Comparison of ENCODE assay signal across 1 cellular context in genomic region chr9:21334969-21335632, GRCh38.
TF ChIP-seq lines count a peak whose summit lies in the region.

KLHL9 (minus strand) TSS chr9:21335404; CDS start chr9:21334859, 545 bp downstream.

TF ChIP-seq in SK-N-SH, 30 proteins besides CTCF, POLR2A, EP300 and RAD21:
- TF ChIP-seq USF1 (IDR thresholded peaks at IDR 0.05; ENCODE audit: borderline replicate concordance, low read depth) (0 out of 2 replicates have a peak, but pooled peaks have one; percentile 24), NRF1 (IDR thresholded peaks at IDR 0.05; ENCODE audit: low read depth, low read length) (peak; percentile 67), IRF3 (IDR thresholded peaks at IDR 0.05; ENCODE audit: low read depth, low read length) (no peak), TEAD4 (IDR thresholded peaks at IDR 0.05; ENCODE audit: borderline replicate concordance, insufficient read depth) (no peak), FOXM1 (IDR thresholded peaks at IDR 0.05; ENCODE audit: low read depth) (no peak), EZH2phosphoT487 (IDR thresholded peaks at IDR 0.05; ENCODE audit: borderline replicate concordance, low read depth) (no peak), RXRA (IDR thresholded peaks at IDR 0.05; ENCODE audit: borderline replicate concordance, low read depth) (no peak; the same call in 1 of the 2 replicates), GATA2 (CRISPR knock-in tag; IDR thresholded peaks at IDR 0.05) (no peak), FOSL2 (IDR thresholded peaks at IDR 0.05; ENCODE audit: borderline replicate concordance, low read depth) (no peak), CHD2 (IDR thresholded peaks at IDR 0.05; ENCODE audit: low read length, partially characterized antibody) (no peak), TAF1 (IDR thresholded peaks at IDR 0.05; ENCODE audit: borderline replicate concordance, low read depth, low read length) (peak; percentile 76), MXI1 (IDR thresholded peaks at IDR 0.05; ENCODE audit: low read depth, low read length) (no peak), RCOR1 (IDR thresholded peaks at IDR 0.05; ENCODE audit: low read length) (no peak), GABPA (IDR thresholded peaks at IDR 0.05; ENCODE audit: low read depth) (peak; percentile 35), POLR2AphosphoS5 (IDR thresholded peaks at IDR 0.05; ENCODE audit: low read depth, low read length) (peak; percentile 88), SIN3A (IDR thresholded peaks at IDR 0.05; ENCODE audit: borderline replicate concordance, low read depth, low read length) (peak; percentile 23; the same call in 1 of the 2 replicates), NFIC (IDR thresholded peaks at IDR 0.05; ENCODE audit: borderline replicate concordance) (no peak), YY1 (IDR thresholded peaks at IDR 0.05; ENCODE audit: low read depth) (no peak), SMC3 (IDR thresholded peaks at IDR 0.05; ENCODE audit: low read depth, low read length) (no peak), RFX5 (IDR thresholded peaks at IDR 0.05; ENCODE audit: low read length) (no peak), JUND (IDR thresholded peaks at IDR 0.05) (no peak; the same call in 1 of the 2 replicates), TCF12 (IDR thresholded peaks at IDR 0.05) (no peak), FOXJ3 (CRISPR knock-in tag; IDR thresholded peaks at IDR 0.05) (no peak), ELF1 (IDR thresholded peaks at IDR 0.05) (peak; percentile 91), MEF2A (IDR thresholded peaks at IDR 0.05; ENCODE audit: borderline replicate concordance, low read depth) (no peak)
- TF ChIP-seq, protein P1, sequence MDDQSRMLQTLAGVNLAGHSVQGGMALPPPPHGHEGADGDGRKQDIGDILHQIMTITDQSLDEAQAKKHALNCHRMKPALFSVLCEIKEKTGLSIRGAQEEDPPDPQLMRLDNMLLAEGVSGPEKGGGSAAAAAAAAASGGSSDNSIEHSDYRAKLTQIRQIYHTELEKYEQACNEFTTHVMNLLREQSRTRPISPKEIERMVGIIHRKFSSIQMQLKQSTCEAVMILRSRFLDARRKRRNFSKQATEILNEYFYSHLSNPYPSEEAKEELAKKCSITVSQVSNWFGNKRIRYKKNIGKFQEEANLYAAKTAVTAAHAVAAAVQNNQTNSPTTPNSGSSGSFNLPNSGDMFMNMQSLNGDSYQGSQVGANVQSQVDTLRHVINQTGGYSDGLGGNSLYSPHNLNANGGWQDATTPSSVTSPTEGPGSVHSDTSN (IDR thresholded peaks at IDR 0.05) = no peak
- TF ChIP-seq, protein P2, sequence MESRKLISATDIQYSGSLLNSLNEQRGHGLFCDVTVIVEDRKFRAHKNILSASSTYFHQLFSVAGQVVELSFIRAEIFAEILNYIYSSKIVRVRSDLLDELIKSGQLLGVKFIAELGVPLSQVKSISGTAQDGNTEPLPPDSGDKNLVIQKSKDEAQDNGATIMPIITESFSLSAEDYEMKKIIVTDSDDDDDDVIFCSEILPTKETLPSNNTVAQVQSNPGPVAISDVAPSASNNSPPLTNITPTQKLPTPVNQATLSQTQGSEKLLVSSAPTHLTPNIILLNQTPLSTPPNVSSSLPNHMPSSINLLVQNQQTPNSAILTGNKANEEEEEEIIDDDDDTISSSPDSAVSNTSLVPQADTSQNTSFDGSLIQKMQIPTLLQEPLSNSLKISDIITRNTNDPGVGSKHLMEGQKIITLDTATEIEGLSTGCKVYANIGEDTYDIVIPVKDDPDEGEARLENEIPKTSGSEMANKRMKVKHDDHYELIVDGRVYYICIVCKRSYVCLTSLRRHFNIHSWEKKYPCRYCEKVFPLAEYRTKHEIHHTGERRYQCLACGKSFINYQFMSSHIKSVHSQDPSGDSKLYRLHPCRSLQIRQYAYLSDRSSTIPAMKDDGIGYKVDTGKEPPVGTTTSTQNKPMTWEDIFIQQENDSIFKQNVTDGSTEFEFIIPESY (IDR thresholded peaks at IDR 0.05; ENCODE audit: borderline replicate concordance, low read depth) = no peak
- TF ChIP-seq, protein P3, sequence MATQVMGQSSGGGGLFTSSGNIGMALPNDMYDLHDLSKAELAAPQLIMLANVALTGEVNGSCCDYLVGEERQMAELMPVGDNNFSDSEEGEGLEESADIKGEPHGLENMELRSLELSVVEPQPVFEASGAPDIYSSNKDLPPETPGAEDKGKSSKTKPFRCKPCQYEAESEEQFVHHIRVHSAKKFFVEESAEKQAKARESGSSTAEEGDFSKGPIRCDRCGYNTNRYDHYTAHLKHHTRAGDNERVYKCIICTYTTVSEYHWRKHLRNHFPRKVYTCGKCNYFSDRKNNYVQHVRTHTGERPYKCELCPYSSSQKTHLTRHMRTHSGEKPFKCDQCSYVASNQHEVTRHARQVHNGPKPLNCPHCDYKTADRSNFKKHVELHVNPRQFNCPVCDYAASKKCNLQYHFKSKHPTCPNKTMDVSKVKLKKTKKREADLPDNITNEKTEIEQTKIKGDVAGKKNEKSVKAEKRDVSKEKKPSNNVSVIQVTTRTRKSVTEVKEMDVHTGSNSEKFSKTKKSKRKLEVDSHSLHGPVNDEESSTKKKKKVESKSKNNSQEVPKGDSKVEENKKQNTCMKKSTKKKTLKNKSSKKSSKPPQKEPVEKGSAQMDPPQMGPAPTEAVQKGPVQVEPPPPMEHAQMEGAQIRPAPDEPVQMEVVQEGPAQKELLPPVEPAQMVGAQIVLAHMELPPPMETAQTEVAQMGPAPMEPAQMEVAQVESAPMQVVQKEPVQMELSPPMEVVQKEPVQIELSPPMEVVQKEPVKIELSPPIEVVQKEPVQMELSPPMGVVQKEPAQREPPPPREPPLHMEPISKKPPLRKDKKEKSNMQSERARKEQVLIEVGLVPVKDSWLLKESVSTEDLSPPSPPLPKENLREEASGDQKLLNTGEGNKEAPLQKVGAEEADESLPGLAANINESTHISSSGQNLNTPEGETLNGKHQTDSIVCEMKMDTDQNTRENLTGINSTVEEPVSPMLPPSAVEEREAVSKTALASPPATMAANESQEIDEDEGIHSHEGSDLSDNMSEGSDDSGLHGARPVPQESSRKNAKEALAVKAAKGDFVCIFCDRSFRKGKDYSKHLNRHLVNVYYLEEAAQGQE (IDR thresholded peaks at IDR 0.05; ENCODE audit: low read depth, low read length) = no peak
- TF ChIP-seq, protein P4, sequence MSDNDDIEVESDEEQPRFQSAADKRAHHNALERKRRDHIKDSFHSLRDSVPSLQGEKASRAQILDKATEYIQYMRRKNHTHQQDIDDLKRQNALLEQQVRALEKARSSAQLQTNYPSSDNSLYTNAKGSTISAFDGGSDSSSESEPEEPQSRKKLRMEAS (IDR thresholded peaks at IDR 0.05; ENCODE audit: low read depth) = peak; percentile 58; the same call in 1 of the 2 replicates
- TF ChIP-seq, protein P5, sequence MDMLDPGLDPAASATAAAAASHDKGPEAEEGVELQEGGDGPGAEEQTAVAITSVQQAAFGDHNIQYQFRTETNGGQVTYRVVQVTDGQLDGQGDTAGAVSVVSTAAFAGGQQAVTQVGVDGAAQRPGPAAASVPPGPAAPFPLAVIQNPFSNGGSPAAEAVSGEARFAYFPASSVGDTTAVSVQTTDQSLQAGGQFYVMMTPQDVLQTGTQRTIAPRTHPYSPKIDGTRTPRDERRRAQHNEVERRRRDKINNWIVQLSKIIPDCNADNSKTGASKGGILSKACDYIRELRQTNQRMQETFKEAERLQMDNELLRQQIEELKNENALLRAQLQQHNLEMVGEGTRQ (IDR thresholded peaks at IDR 0.05; ENCODE audit: borderline replicate concordance, low read depth, low read length) = no peak
